In genomic region chr18:112015-112733, GRCh38 we compare ENCODE assay signal across 7 cellular contexts. TPM values are rescaled to one million over a fixed set of nuclear protein-coding genes. Genes with fewer than 3 reads are reported as not detected.
DNase-seq lines count a peak whose midpoint lies in the region; ATAC-seq and TF ChIP-seq lines count a peak whose summit lies in the region.
"Not testable (repeated sequence)": the region's sequence is repeated elsewhere in the genome, so short reads cannot be mapped to it uniquely, and the experiment has no call there.

No MANE protein-coding gene starts in this region.

- H3K9ac ChIP-seq in SK-N-MC (ENCODE audit: insufficient read length): not testable (repeated sequence)

- not testable (repeated sequence) for TF ChIP-seq CTCF in GM06990 (IDR thresholded peaks at IDR 0.05; ENCODE audit: insufficient read depth, low read length, poor library complexity, severe bottlenecking)

- H3K4me3 Mint-ChIP-seq in activated naive CD4-positive, alpha-beta T cell treated with anti-CD3 and anti-CD28 coated beads, Interleukin-2, amount 10 ng/mL, durations not matched to agents 7 days and 5 days: peak overlapping the region; percentile 49
- H3K4me3 Mint-ChIP-seq in dendritic cell treated with granulocyte-macrophage colony-stimulating factor and Interleukin-4, amounts not matched to agents 40 ng/mL and 50 ng/mL, for 4 days: not testable (repeated sequence)
- peak overlapping the region in 7 of 10 donors; percentile 9 to 68 (median 35) for H3K4me3 Mint-ChIP-seq in naive thymus-derived CD8-positive, alpha-beta T cell

- POLR2A ChIA-PET in naive thymus-derived CD8-positive, alpha-beta T cell (lab: Charles Lee): not testable (repeated sequence)

- peak overlapping the region; percentile 20 for H3K27ac Mint-ChIP-seq in activated naive CD4-positive, alpha-beta T cell treated with anti-CD3 and anti-CD28 coated beads, Interleukin-2, amount 10 ng/mL, durations not matched to agents 7 days and 5 days
- H3K27ac Mint-ChIP-seq in dendritic cell treated with granulocyte-macrophage colony-stimulating factor and Interleukin-4, amounts not matched to agents 40 ng/mL and 50 ng/mL, for 4 days: peak overlapping the region; percentile 67
- H3K27ac Mint-ChIP-seq in naive thymus-derived CD8-positive, alpha-beta T cell: peak overlapping the region in 3 of 10 donors; percentile 47 to 84 (median 66)

- not testable (repeated sequence) for H3K27me3 ChIP-seq in GM06990 (replicated peaks; ENCODE audit: control insufficient read depth, insufficient read depth, low read length)

- not testable (repeated sequence) for DNase-seq in GM06990 (ENCODE audit: extremely low read depth, insufficient read length); SK-N-MC (ENCODE audit: low read depth, low spot score)
- DNase-seq in activated naive CD4-positive, alpha-beta T cell treated with anti-CD3 and anti-CD28 coated beads, Interleukin-2, amount 10 ng/mL, durations not matched to agents 7 days and 5 days: peak; percentile 34
- peak; percentile 30 for DNase-seq in left cardiac atrium
- DNase-seq in naive thymus-derived CD8-positive, alpha-beta T cell: peak in 7 of 10 donors; percentile 6 to 76 (median 47)
- DNase-seq in stimulated activated CD4-positive, alpha-beta T cell treated with anti-CD3 and anti-CD28 coated beads, Interleukin-15, amount 100 ng/mL, for 24 hours: peak; percentile 19

- not testable (repeated sequence) for H3K36me3 Mint-ChIP-seq in activated naive CD4-positive, alpha-beta T cell treated with anti-CD3 and anti-CD28 coated beads, Interleukin-2, amount 10 ng/mL, durations not matched to agents 7 days and 5 days; dendritic cell treated with granulocyte-macrophage colony-stimulating factor and Interleukin-4, amounts not matched to agents 40 ng/mL and 50 ng/mL, for 4 days (ENCODE audit: low read depth)
- peaks cover 0 to 13% (median under 1%) of the 10 kb centered on the region in 3 donors for H3K36me3 Mint-ChIP-seq in naive thymus-derived CD8-positive, alpha-beta T cell

- H3K4me3 ChIP-seq in GM06990 (replicated peaks; ENCODE audit: low read depth, low read length): peak overlapping the region; percentile 14; the same call in 1 of the 2 replicates
- H3K4me3 ChIP-seq in SK-N-MC: peak overlapping the region; percentile 38

- H3K27ac ChIP-seq in SK-N-MC: not testable (repeated sequence)

- intact Hi-C loops in dendritic cell treated with granulocyte-macrophage colony-stimulating factor and Interleukin-4, amounts not matched to agents 40 ng/mL and 50 ng/mL, for 4 days (cut with micrococcal nuclease); left cardiac atrium (cut with DNase I): not testable (repeated sequence)

- ATAC-seq in left cardiac atrium: peak in 1 of 2 donors; percentile 2
- ATAC-seq in naive thymus-derived CD8-positive, alpha-beta T cell: not testable (repeated sequence)

- H3K4me1 Mint-ChIP-seq in activated naive CD4-positive, alpha-beta T cell treated with anti-CD3 and anti-CD28 coated beads, Interleukin-2, amount 10 ng/mL, durations not matched to agents 7 days and 5 days: peaks cover 11% of the 10 kb centered on the region
- H3K4me1 Mint-ChIP-seq in dendritic cell treated with granulocyte-macrophage colony-stimulating factor and Interleukin-4, amounts not matched to agents 40 ng/mL and 50 ng/mL, for 4 days (ENCODE audit: low read depth): not testable (repeated sequence)
- peaks cover 6 to 21% (median 9%) of the 10 kb centered on the region in 4 donors for H3K4me1 Mint-ChIP-seq in naive thymus-derived CD8-positive, alpha-beta T cell

- not testable (repeated sequence) for H3K36me3 ChIP-seq in GM06990 (ENCODE audit: control insufficient read depth, insufficient read depth, low read length); SK-N-MC (ENCODE audit: insufficient read depth, low read length)

- peaks cover 26% of the 10 kb centered on the region for H3K9me3 Mint-ChIP-seq in activated naive CD4-positive, alpha-beta T cell treated with anti-CD3 and anti-CD28 coated beads, Interleukin-2, amount 10 ng/mL, durations not matched to agents 7 days and 5 days
- H3K9me3 Mint-ChIP-seq in dendritic cell treated with granulocyte-macrophage colony-stimulating factor and Interleukin-4, amounts not matched to agents 40 ng/mL and 50 ng/mL, for 4 days: peaks cover 41% of the 10 kb centered on the region
- peaks cover 12 to 35% (median 28%) of the 10 kb centered on the region in 9 donors for H3K9me3 Mint-ChIP-seq in naive thymus-derived CD8-positive, alpha-beta T cell

- CTCF ChIA-PET in activated naive CD4-positive, alpha-beta T cell treated with anti-CD3 and anti-CD28 coated beads, Interleukin-2, amount 10 ng/mL, durations not matched to agents 7 days and 5 days (lab: Charles Lee): not testable (repeated sequence)

- not testable (repeated sequence) for H3K9me3 ChIP-seq in SK-N-MC (ENCODE audit: low read depth, low read length)

- H3K27me3 Mint-ChIP-seq in activated naive CD4-positive, alpha-beta T cell treated with anti-CD3 and anti-CD28 coated beads, Interleukin-2, amount 10 ng/mL, durations not matched to agents 7 days and 5 days; naive thymus-derived CD8-positive, alpha-beta T cell: not testable (repeated sequence)
- H3K27me3 Mint-ChIP-seq in dendritic cell treated with granulocyte-macrophage colony-stimulating factor and Interleukin-4, amounts not matched to agents 40 ng/mL and 50 ng/mL, for 4 days: peaks cover 11% of the 10 kb centered on the region

RNA-seq across cellular contexts. Expression of gene USP14, which starts 46.2 kb away (rescaled TPM):
- 10 to 100 TPM; 42.6 to 47.2 TPM for total RNA-seq in left cardiac atrium
- total RNA-seq in naive thymus-derived CD8-positive, alpha-beta T cell: 10 to 100 TPM; 49.3 to 58.8 TPM
- 10 to 100 TPM; 38.0 to 39.0 (median 38.9) TPM for polyA plus RNA-seq in naive thymus-derived CD8-positive, alpha-beta T cell
